In the genomic region with DNA sequence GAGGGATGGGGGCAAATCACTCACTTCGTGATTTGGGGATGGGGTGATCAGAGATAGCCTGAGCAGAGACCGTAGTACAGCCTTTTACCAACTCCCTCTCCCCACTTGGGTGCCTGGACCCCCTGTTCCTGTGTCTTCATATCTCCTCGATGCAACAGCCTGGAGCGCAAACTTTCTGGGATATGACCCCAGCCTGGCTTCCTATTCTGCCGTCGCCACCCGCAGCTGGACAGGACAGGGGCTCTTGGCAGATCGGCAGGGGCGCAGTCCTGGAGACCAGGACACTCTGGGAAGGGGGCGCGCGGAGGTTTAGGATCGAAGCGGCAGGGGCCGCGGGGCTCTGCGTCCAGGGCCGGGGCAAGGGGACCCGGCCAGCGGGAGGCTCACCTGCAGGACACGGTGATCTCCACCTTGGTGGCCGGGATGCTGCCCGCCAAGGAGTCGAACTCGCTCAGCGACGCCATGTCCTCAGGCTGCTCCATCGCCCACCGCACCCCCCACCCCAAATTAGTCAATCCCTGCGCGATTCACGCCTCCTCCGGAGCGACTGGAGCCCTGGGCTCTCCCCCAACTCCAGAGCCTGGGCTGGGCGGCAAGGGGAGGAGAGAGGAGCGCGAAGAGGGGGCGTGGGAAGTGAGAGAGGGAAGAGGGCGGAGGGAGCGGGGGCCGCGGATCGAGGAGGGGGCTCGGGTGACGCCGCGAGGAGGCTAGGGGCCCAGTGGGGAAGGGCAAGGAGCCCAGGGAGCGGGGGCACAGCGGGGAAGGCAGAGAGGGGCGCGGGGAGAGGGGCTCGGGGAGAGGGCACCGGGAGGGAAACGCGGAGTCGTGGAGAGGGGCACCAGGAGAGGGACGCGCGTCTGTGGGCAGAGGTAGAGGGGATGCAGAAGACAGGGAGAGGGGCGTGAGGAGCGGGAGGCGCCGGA, we compare ENCODE assay signal across 8 cellular contexts. TPM values are rescaled to one million over a fixed set of nuclear protein-coding genes. Genes with fewer than 3 reads are reported as not detected.
DNase-seq lines count a peak whose midpoint lies in the region; ATAC-seq lines count a peak whose summit lies in the region.

A gene (minus strand): TSS at position 549 of the 923 bp plus-strand sequence. CDS start 67 bp downstream, at position 482.

- peaks cover 49% of the 10 kb centered on the region for H3K27me3 Mint-ChIP-seq in T-helper 2 cell treated with Interferon-gamma antibody and Interleukin-4, amounts not matched to agents 5 μg/mL and 100 μg/mL, for 36 hours (ENCODE audit: low read depth)
- peaks cover 80% of the 10 kb centered on the region for H3K27me3 Mint-ChIP-seq in activated naive CD4-positive, alpha-beta T cell treated with anti-CD3 and anti-CD28 coated beads, Interleukin-2, amount 10 ng/mL, durations not matched to agents 7 days and 5 days

- no peaks in the 10 kb centered on the region for H3K36me3 Mint-ChIP-seq in T-helper 2 cell treated with Interferon-gamma antibody and Interleukin-4, amounts not matched to agents 5 μg/mL and 100 μg/mL, for 36 hours (ENCODE audit: low read depth)
- no peaks in the 10 kb centered on the region for H3K36me3 Mint-ChIP-seq in activated naive CD4-positive, alpha-beta T cell treated with anti-CD3 and anti-CD28 coated beads, Interleukin-2, amount 10 ng/mL, durations not matched to agents 7 days and 5 days
- no peaks in the 10 kb centered on the region for H3K36me3 Mint-ChIP-seq in stimulated activated effector memory CD8-positive, alpha-beta T cell treated with anti-CD3 and anti-CD28 coated beads, Interleukin-12 subunit alpha, Interleukin-12 subunit beta, amount 100 ng/mL, for 72 hours

- CTCF ChIA-PET in activated naive CD4-positive, alpha-beta T cell treated with anti-CD3 and anti-CD28 coated beads, Interleukin-2, amount 10 ng/mL, durations not matched to agents 7 days and 5 days (lab: Charles Lee), result interaction anchor here (0.6 to 2.5 kb wide), 5 partner anchors 8 to 141 kb away, joined by 3 to 11 read pairs (median 4); no protein-coding TSS in a partner anchor

- DNase-seq in T-helper 2 cell treated with Interferon-gamma antibody and Interleukin-4, amounts not matched to agents 5 μg/mL and 100 μg/mL, for 36 hours (ENCODE audit: low spot score), result no peak
- DNase-seq in T-helper 2 cell (no peak), right cardiac atrium (peak; percentile 55 to 81 (median 79)), NOMO-1 treated with dmso at 0.1 percent for 144 hours (lab: John Stamatoyannopoulos, UW; ENCODE audit: unreplicated experiment) (no peak), DMS153 (lab: John Stamatoyannopoulos, UW) (no peak)
- DNase-seq in activated naive CD4-positive, alpha-beta T cell treated with anti-CD3 and anti-CD28 coated beads, Interleukin-2, amount 10 ng/mL, durations not matched to agents 7 days and 5 days, result peak; percentile 30
- DNase-seq in stimulated activated effector memory CD8-positive, alpha-beta T cell treated with anti-CD3 and anti-CD28 coated beads, Interleukin-12 subunit alpha, Interleukin-12 subunit beta, amount 100 ng/mL, for 72 hours (ENCODE audit: low spot score in 2 of 2), result no peak

- no peak within 1 kb of the TSS for H3K27ac Mint-ChIP-seq in T-helper 2 cell treated with Interferon-gamma antibody and Interleukin-4, amounts not matched to agents 5 μg/mL and 100 μg/mL, for 36 hours
- no peak within 1 kb of the TSS for H3K27ac Mint-ChIP-seq in activated naive CD4-positive, alpha-beta T cell treated with anti-CD3 and anti-CD28 coated beads, Interleukin-2, amount 10 ng/mL, durations not matched to agents 7 days and 5 days
- H3K27ac Mint-ChIP-seq in stimulated activated effector memory CD8-positive, alpha-beta T cell treated with anti-CD3 and anti-CD28 coated beads, Interleukin-12 subunit alpha, Interleukin-12 subunit beta, amount 100 ng/mL, for 72 hours, result no peak within 1 kb of the TSS

- H3K9me3 Mint-ChIP-seq in T-helper 2 cell treated with Interferon-gamma antibody and Interleukin-4, amounts not matched to agents 5 μg/mL and 100 μg/mL, for 36 hours, result no peaks in the 10 kb centered on the region
- H3K9me3 Mint-ChIP-seq in activated naive CD4-positive, alpha-beta T cell treated with anti-CD3 and anti-CD28 coated beads, Interleukin-2, amount 10 ng/mL, durations not matched to agents 7 days and 5 days, result no peaks in the 10 kb centered on the region
- no peaks in the 10 kb centered on the region for H3K9me3 Mint-ChIP-seq in stimulated activated effector memory CD8-positive, alpha-beta T cell treated with anti-CD3 and anti-CD28 coated beads, Interleukin-12 subunit alpha, Interleukin-12 subunit beta, amount 100 ng/mL, for 72 hours

- intact Hi-C loops in right cardiac atrium (cut with DNase I), result loop anchor here in 1 of 4 donors (10.0 kb wide), 1 partner anchor 74 kb away; no protein-coding TSS in a partner anchor

- peaks cover 8% of the 10 kb centered on the region for H3K4me1 ChIP-seq in right cardiac atrium (ENCODE audit: control insufficient read depth, insufficient read depth, low read length)

- no peaks in the 10 kb centered on the region for H3K27me3 ChIP-seq in right cardiac atrium (ENCODE audit: control insufficient read depth, insufficient read depth)

- H3K4me1 Mint-ChIP-seq in T-helper 2 cell treated with Interferon-gamma antibody and Interleukin-4, amounts not matched to agents 5 μg/mL and 100 μg/mL, for 36 hours (ENCODE audit: low read depth), result peaks cover 7% of the 10 kb centered on the region
- peaks cover 18% of the 10 kb centered on the region for H3K4me1 Mint-ChIP-seq in activated naive CD4-positive, alpha-beta T cell treated with anti-CD3 and anti-CD28 coated beads, Interleukin-2, amount 10 ng/mL, durations not matched to agents 7 days and 5 days
- peaks cover 11% of the 10 kb centered on the region for H3K4me1 Mint-ChIP-seq in stimulated activated effector memory CD8-positive, alpha-beta T cell treated with anti-CD3 and anti-CD28 coated beads, Interleukin-12 subunit alpha, Interleukin-12 subunit beta, amount 100 ng/mL, for 72 hours

- no peaks in the 10 kb centered on the region for H3K9me3 ChIP-seq in right cardiac atrium (ENCODE audit: control insufficient read depth, low read length)

- peak within 1 kb of the TSS; percentile 73 for H3K4me3 Mint-ChIP-seq in T-helper 2 cell treated with Interferon-gamma antibody and Interleukin-4, amounts not matched to agents 5 μg/mL and 100 μg/mL, for 36 hours
- peak within 1 kb of the TSS; percentile 72 for H3K4me3 Mint-ChIP-seq in activated naive CD4-positive, alpha-beta T cell treated with anti-CD3 and anti-CD28 coated beads, Interleukin-2, amount 10 ng/mL, durations not matched to agents 7 days and 5 days
- H3K4me3 Mint-ChIP-seq in stimulated activated effector memory CD8-positive, alpha-beta T cell treated with anti-CD3 and anti-CD28 coated beads, Interleukin-12 subunit alpha, Interleukin-12 subunit beta, amount 100 ng/mL, for 72 hours, result peak within 1 kb of the TSS; percentile 67

- ATAC-seq in right cardiac atrium (peak; percentile 9 to 23), HG03571 (IDR thresholded peaks at IDR 0.05; ENCODE audit: unreplicated experiment) (no peak)
- ATAC-seq in stimulated activated effector memory CD8-positive, alpha-beta T cell treated with anti-CD3 and anti-CD28 coated beads, Interleukin-12 subunit alpha, Interleukin-12 subunit beta, amount 100 ng/mL, for 72 hours, result no peak

- WGBS in right cardiac atrium, result 5% methylated on average over 63 of the region's 63 CpGs

- H3K4me3 ChIP-seq in right cardiac atrium (ENCODE audit: low read length), result peak within 1 kb of the TSS; percentile 59

- peak within 1 kb of the TSS; percentile 66 for H3K27ac ChIP-seq in right cardiac atrium (ENCODE audit: low read length)

RNA-seq across cellular contexts. Expression of the gene that starts here (rescaled TPM):
- 10 to 100 TPM; 31.7 to 80.9 (median 70.3) TPM for total RNA-seq in right cardiac atrium
- 27.5 TPM for polyA plus RNA-seq in right cardiac atrium

Comparison
In these comparisons a context has a peak if more than half of its experiments do, and no peak if none do; other contexts are left out.
1. DNase-seq: peak in activated naive CD4-positive, alpha-beta T cell treated with anti-CD3 and anti-CD28 coated beads, Interleukin-2, amount 10 ng/mL, durations not matched to agents 7 days and 5 days (single experiment) and right cardiac atrium (3 of 3); none in T-helper 2 cell treated with Interferon-gamma antibody and Interleukin-4, amounts not matched to agents 5 μg/mL and 100 μg/mL, for 36 hours (single experiment), T-helper 2 cell (0 of 5), stimulated activated effector memory CD8-positive, alpha-beta T cell treated with anti-CD3 and anti-CD28 coated beads, Interleukin-12 subunit alpha, Interleukin-12 subunit beta, amount 100 ng/mL, for 72 hours (0 of 2), NOMO-1 treated with dmso at 0.1 percent for 144 hours (single experiment) and DMS153 (single experiment).
2. ATAC-seq: peak in right cardiac atrium (2 of 2); none in stimulated activated effector memory CD8-positive, alpha-beta T cell treated with anti-CD3 and anti-CD28 coated beads, Interleukin-12 subunit alpha, Interleukin-12 subunit beta, amount 100 ng/mL, for 72 hours (single experiment) and HG03571 (single experiment).
3. Peak in every context shown above with its lines, with median percentiles within 50 percentile points of each other: H3K4me3 Mint-ChIP-seq.